1 cellular context compared by ENCODE assay signal in genomic region chr4:158782539-158783360, GRCh38.
TF ChIP-seq lines count a peak whose summit lies in the region.

No MANE protein-coding gene starts in this region.

TF ChIP-seq in HEK293, 187 proteins besides CTCF, POLR2A, EP300 and RAD21 (continued from another document):
- no peak for TF ChIP-seq ZNF23 (tag by site-specific recombination; IDR thresholded peaks at IDR 0.05; ENCODE audit: borderline replicate concordance)
- 0 out of 2 replicates have a peak, but pooled peaks have one; percentile 24 for TF ChIP-seq EGR2 (tag by site-specific recombination; IDR thresholded peaks at IDR 0.05; ENCODE audit: low read depth)
- no peak for TF ChIP-seq SETDB1 (IDR thresholded peaks at IDR 0.05; ENCODE audit: insufficient read length, low read length)
- no peak for TF ChIP-seq ZBTB10 (tag by site-specific recombination; IDR thresholded peaks at IDR 0.05)
- TF ChIP-seq ZNF426 (tag by site-specific recombination; IDR thresholded peaks at IDR 0.05) = no peak
- no peak for TF ChIP-seq ZNF530 (tag by site-specific recombination; IDR thresholded peaks at IDR 0.05; ENCODE audit: low read depth)
- no peak for TF ChIP-seq ZNF692 (tag by site-specific recombination; IDR thresholded peaks at IDR 0.05)
- TF ChIP-seq ZNF843 (tag by site-specific recombination; IDR thresholded peaks at IDR 0.05) = peak; percentile 89
- no peak for TF ChIP-seq ZNF521 (tag by site-specific recombination; IDR thresholded peaks at IDR 0.05)
- TF ChIP-seq ZNF175 (tag by site-specific recombination; IDR thresholded peaks at IDR 0.05) = no peak
- TF ChIP-seq ZIC2 (tag by site-specific recombination; IDR thresholded peaks at IDR 0.05) = peak; percentile 78
- no peak for TF ChIP-seq ZNF138 (tag by site-specific recombination; IDR thresholded peaks at IDR 0.05; ENCODE audit: borderline replicate concordance)
- no peak for TF ChIP-seq ZBTB6 (tag by site-specific recombination; IDR thresholded peaks at IDR 0.05)
- no peak for TF ChIP-seq ZNF280C (tag by site-specific recombination; IDR thresholded peaks at IDR 0.05)
- no peak for TF ChIP-seq ZNF677 (tag by site-specific recombination; IDR thresholded peaks at IDR 0.05)
- no peak for TF ChIP-seq ZNF148 (tag by site-specific recombination; IDR thresholded peaks at IDR 0.05; ENCODE audit: borderline replicate concordance)
- TF ChIP-seq ZNF514 (tag by site-specific recombination; IDR thresholded peaks at IDR 0.05) = no peak
- no peak for TF ChIP-seq ZNF133 (tag by site-specific recombination; IDR thresholded peaks at IDR 0.05)
- no peak for TF ChIP-seq ZNF433 (tag by site-specific recombination; IDR thresholded peaks at IDR 0.05; ENCODE audit: low read depth)
- TF ChIP-seq ZNF561 (tag by site-specific recombination; IDR thresholded peaks at IDR 0.05; ENCODE audit: borderline replicate concordance) = peak; percentile 50; the same call in 1 of the 2 replicates
- peak; percentile 73 for TF ChIP-seq SP7 (tag by site-specific recombination; IDR thresholded peaks at IDR 0.05)
- no peak for TF ChIP-seq ZNF660 (tag by site-specific recombination; IDR thresholded peaks at IDR 0.05)
- no peak for TF ChIP-seq ZNF248 (tag by site-specific recombination; IDR thresholded peaks at IDR 0.05)
- TF ChIP-seq ZNF423 (tag by site-specific recombination; IDR thresholded peaks at IDR 0.05) = no peak
- no peak for TF ChIP-seq ZFP3 (tag by site-specific recombination; IDR thresholded peaks at IDR 0.05; ENCODE audit: low read depth)
- peak; percentile 78 for TF ChIP-seq ZNF600 (tag by site-specific recombination; IDR thresholded peaks at IDR 0.05)
- no peak for TF ChIP-seq ZNF555 (tag by site-specific recombination; conservative IDR thresholded peaks at IDR 0.05)
- peak; percentile 88 for TF ChIP-seq FEZF1 (tag by site-specific recombination; IDR thresholded peaks at IDR 0.05)
- no peak for TF ChIP-seq SCRT2 (tag by site-specific recombination; IDR thresholded peaks at IDR 0.05)
- TF ChIP-seq ZNF239 (tag by site-specific recombination; IDR thresholded peaks at IDR 0.05) = no peak
- TF ChIP-seq ZNF26 (tag by site-specific recombination; IDR thresholded peaks at IDR 0.05) = no peak
- TF ChIP-seq ZNF639 (tag by site-specific recombination; IDR thresholded peaks at IDR 0.05) = peak; percentile 21; the same call in 1 of the 2 replicates
